Comparison of ENCODE assay signal across 18 cellular contexts in the genomic region with DNA sequence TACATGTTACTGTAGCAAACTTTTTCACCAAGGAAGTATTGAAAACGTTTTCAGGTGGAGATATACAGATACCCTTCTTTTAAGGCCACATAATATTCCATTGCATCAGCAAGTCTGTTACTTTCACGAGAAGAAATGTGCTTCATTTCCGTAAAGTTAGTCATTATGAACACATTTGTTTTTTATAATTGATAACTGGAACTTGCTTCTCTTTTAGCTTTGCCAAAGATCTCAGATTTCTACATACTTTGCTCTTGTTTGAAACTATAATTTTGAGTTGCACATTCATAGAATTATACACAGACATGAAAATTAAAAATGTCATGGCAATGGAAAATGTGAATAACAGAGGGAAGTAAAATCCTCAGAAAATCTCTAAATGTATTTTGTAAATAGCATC.
"Had no signal": no experiment of that assay in that cellular context is flagged by ENCODE, and none has a peak within 500 bp of the region (broad histone marks: within the 10 kb centered on the region; RNA-seq: fewer than 3 reads in every experiment).

No MANE protein-coding gene starts in this region.

- H3K4me1 ChIP-seq: pancreas, tibial artery, uterus had no signal

- ATAC-seq: effector memory CD8-positive, alpha-beta T cell; foreskin keratinocyte; left colon; left ventricle myocardium superior; pancreas; right cardiac atrium; stimulated activated memory B cell treated with anti-CD40 and anti-IgM and Interleukin-4, amounts not matched to agents 10 μg/mL and 1 μg/mL and 100 μg/mL, for 72 hours had no signal

- H3K9me3 ChIP-seq: pancreas, tibial artery, upper lobe of left lung, uterus had no signal

- H3K27ac ChIP-seq: epithelial cell of prostate, foreskin keratinocyte, pancreas, tibial artery, upper lobe of left lung, uterus had no signal

- H3K4me3 ChIP-seq: pancreas, smooth muscle cell, tibial artery, upper lobe of left lung, uterus had no signal

- H3K4me2 ChIP-seq: smooth muscle cell had no signal

- DNase-seq: effector memory CD8-positive, alpha-beta T cell; foreskin keratinocyte; immature natural killer cell; left colon; left ventricle myocardium superior; mesendoderm; naive B cell; occipital lobe; pancreas; right cardiac atrium; stimulated activated CD4-positive, alpha-beta T cell treated with anti-CD3 and anti-CD28 coated beads, Interleukin-2, amount 100 ng/mL, for 48 hours; stimulated activated CD8-positive, alpha-beta memory T cell treated with anti-CD3 and anti-CD28 coated beads, Interleukin-4, amount 100 ng/mL, for 48 hours; tibial artery; upper lobe of left lung; uterus had no signal

- H3K27me3 ChIP-seq: foreskin keratinocyte, pancreas, tibial artery, upper lobe of left lung, uterus had no signal

- H3K36me3 ChIP-seq: pancreas, tibial artery, upper lobe of left lung, uterus had no signal
